6 cellular contexts compared by ENCODE assay signal in the genomic region with DNA sequence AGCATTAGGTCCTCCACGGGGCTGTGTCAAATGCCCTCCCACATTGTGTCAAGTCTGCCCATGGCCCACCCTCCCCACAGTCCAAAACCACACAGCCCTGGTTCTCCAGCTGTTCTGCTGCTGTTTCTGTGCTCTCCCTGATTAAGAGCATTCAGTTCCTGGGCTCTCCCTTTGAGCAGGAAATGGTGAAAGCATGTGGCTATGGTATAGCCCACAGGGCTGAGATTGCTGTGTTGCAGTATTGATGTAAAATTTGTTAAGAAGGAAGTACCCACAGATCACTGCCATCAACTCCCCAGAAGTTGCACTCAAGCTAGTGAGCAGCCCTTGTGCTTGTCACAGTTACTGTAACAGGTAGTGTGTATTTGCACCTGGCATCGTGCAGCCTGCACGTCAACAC. TPM values are rescaled to one million over a fixed set of nuclear protein-coding genes. Genes with fewer than 3 reads are reported as not detected.
"Had no signal": no experiment of that assay in that cellular context is flagged by ENCODE, and none has a peak within 500 bp of the region (broad histone marks: within the 10 kb centered on the region; RNA-seq: fewer than 3 reads in every experiment).

No MANE protein-coding gene starts in this region.

RNA-seq across cellular contexts. Expression of a gene that starts 31.8 kb away (rescaled TPM):
- total RNA-seq: activated B cell treated with CpG ODN at 0.5 μM for 24 hours; activated CD4-positive, alpha-beta memory T cell treated with anti-CD3 and anti-CD28 coated beads, Interleukin-2, amount 10 ng/mL, durations not matched to agents 7 days and 5 days; activated naive CD4-positive, alpha-beta T cell treated with anti-CD3 and anti-CD28 coated beads for 36 hours; activated naive CD8-positive, alpha-beta T cell treated with anti-CD3 and anti-CD28 coated beads for 36 hours; cardiac septum had no signal
- polyA plus RNA-seq: IMR-90 had no signal
